Comparison of ENCODE assay signal across 10 cellular contexts in genomic region chr10:45298556-45298955, GRCh38. TPM values are rescaled to one million over a fixed set of nuclear protein-coding genes. Genes with fewer than 3 reads are reported as not detected.
A peak's percentile ranks its signal among the peaks of the same experiment; 100 is the strongest.
DNase-seq lines count a peak whose midpoint lies in the region; ATAC-seq, FAIRE-seq and TF ChIP-seq lines count a peak whose summit lies in the region.
"Not testable (repeated sequence)": the region's sequence is repeated elsewhere in the genome, so short reads cannot be mapped to it uniquely, and the experiment has no call there.
"Had no signal": no experiment of that assay in that cellular context is flagged by ENCODE, and none has a peak within 500 bp of the region (broad histone marks: within the 10 kb centered on the region; RNA-seq: fewer than 3 reads in every experiment).

No MANE protein-coding gene starts in this region.

- H3K4me1 Mint-ChIP-seq in activated CD4-positive, alpha-beta memory T cell treated with anti-CD3 and anti-CD28 coated beads, Interleukin-2, amount 10 ng/mL, durations not matched to agents 7 days and 5 days = peaks cover 11% of the 10 kb centered on the region
- not testable (repeated sequence) for H3K4me1 Mint-ChIP-seq in progenitor cell of endocrine pancreas (ENCODE audit: low read depth)

- not testable (repeated sequence) for FAIRE-seq in K562 (lab: Jason Lieb, UNC)

- H3K4me3 ChIP-seq in KMS-11 (IDR thresholded peaks at IDR 0.05; ENCODE audit: insufficient read depth, low read depth, low read length); K562: not testable (repeated sequence)

- not testable (repeated sequence) for H3K27me3 ChIP-seq in KMS-11 (ENCODE audit: insufficient read depth, low read depth); K562 (ENCODE audit: control insufficient read depth in 2 of 2, insufficient read depth in 2 of 2, low read length in 2 of 2)

- H3K27me3 Mint-ChIP-seq in activated CD4-positive, alpha-beta memory T cell treated with anti-CD3 and anti-CD28 coated beads, Interleukin-2, amount 10 ng/mL, durations not matched to agents 7 days and 5 days = peaks cover 50% of the 10 kb centered on the region
- peaks cover 12% of the 10 kb centered on the region for H3K27me3 Mint-ChIP-seq in progenitor cell of endocrine pancreas

- not testable (repeated sequence) for H3K9me3 ChIP-seq in K562 (replicated peaks; ENCODE audit: control insufficient read depth, insufficient read depth, low read depth, low read length)

- H3K9me1 ChIP-seq in K562 (ENCODE audit: control insufficient read depth, insufficient read depth, low read length) = not testable (repeated sequence)

- not testable (repeated sequence) for H3K79me2 ChIP-seq in KMS-11 (ENCODE audit: insufficient read depth, low read depth); K562 (ENCODE audit: control insufficient read depth, insufficient read depth, low read length)

- peak overlapping the region; percentile 50 for H3K4me2 ChIP-seq in KMS-11
- not testable (repeated sequence) for H3K4me2 ChIP-seq in K562 (ENCODE audit: insufficient read depth, low read length)

- WGBS in K562 (ENCODE audit: insufficient coverage, low coverage, missing lambda C conversion rate) = 6% methylated on average over 2 of the region's 2 CpGs

- intact Hi-C loops in K562 (cut with micrococcal nuclease) = not testable (repeated sequence)

- H3K9ac ChIP-seq in KMS-11 = peak overlapping the region; percentile 28; the same call in 1 of the 2 replicates
- not testable (repeated sequence) for H3K9ac ChIP-seq in K562 (ENCODE audit: insufficient read depth in 1 of 2, low read depth in 2 of 2, low read length in 2 of 2)

- not testable (repeated sequence) for H4K20me1 ChIP-seq in KMS-11 (ENCODE audit: insufficient read depth); K562 (replicated peaks; ENCODE audit: control insufficient read depth, insufficient read depth, low read length)

- TF ChIP-seq CTCF in KMS-11 (conservative IDR thresholded peaks at IDR 0.05; ENCODE audit: low read depth, low read length); K562 (IDR thresholded peaks at IDR 0.05 in 2 of 3, conservative IDR thresholded peaks at IDR 0.05 in 1 of 3; ENCODE audit: insufficient read depth in 2 of 3, low read depth in 1 of 3, low read length in 3 of 3); progenitor cell of endocrine pancreas (IDR thresholded peaks at IDR 0.05; ENCODE audit: unreplicated experiment): not testable (repeated sequence)

- 0 out of 2 replicates have a peak overlapping the region, but pooled peaks have one; percentile 33 for H3K27ac ChIP-seq in KMS-11
- H3K27ac ChIP-seq in K562 (ENCODE audit: extremely low read depth, low read depth, low read length) = not testable (repeated sequence)

- POLR2A ChIA-PET in activated CD4-positive, alpha-beta memory T cell treated with anti-CD3 and anti-CD28 coated beads, Interleukin-2, amount 10 ng/mL, durations not matched to agents 7 days and 5 days (lab: Charles Lee); K562 (lab: Yijun Ruan, JAX): not testable (repeated sequence)

- not testable (repeated sequence) for TF ChIP-seq POLR2A in K562 (conservative IDR thresholded peaks at IDR 0.05)

- TF ChIP-seq RAD21 in K562 (CRISPR knock-in tag; conservative IDR thresholded peaks at IDR 0.05 in 1 of 2, IDR thresholded peaks at IDR 0.05 in 1 of 2) = not testable (repeated sequence)

- H3K4me3 Mint-ChIP-seq in activated CD4-positive, alpha-beta memory T cell treated with anti-CD3 and anti-CD28 coated beads, Interleukin-2, amount 10 ng/mL, durations not matched to agents 7 days and 5 days = peak overlapping the region; percentile 67
- not testable (repeated sequence) for H3K4me3 Mint-ChIP-seq in progenitor cell of endocrine pancreas (ENCODE audit: low read depth)

- H3K9me3 Mint-ChIP-seq in activated CD4-positive, alpha-beta memory T cell treated with anti-CD3 and anti-CD28 coated beads, Interleukin-2, amount 10 ng/mL, durations not matched to agents 7 days and 5 days; progenitor cell of endocrine pancreas (ENCODE audit: low read depth): not testable (repeated sequence)

- ATAC-seq in K562 = not testable (repeated sequence)

- CTCF ChIA-PET in activated CD4-positive, alpha-beta memory T cell treated with anti-CD3 and anti-CD28 coated beads, Interleukin-2, amount 10 ng/mL, durations not matched to agents 7 days and 5 days (lab: Charles Lee); K562 (lab: Yijun Ruan, JAX; ENCODE audit: low intra/inter-chr PET ratio): not testable (repeated sequence)

- H3K36me3 ChIP-seq in KMS-11 (ENCODE audit: insufficient read depth); K562 (ENCODE audit: control insufficient read depth, insufficient read depth, low read length): not testable (repeated sequence)

- DNase-seq in NOMO-1 treated with DMSO at 0.1 percent for 48 hours (lab: John Stamatoyannopoulos, UW; ENCODE audit: unreplicated experiment) (peak; percentile 40), SK-MEL-5 (ENCODE audit: low read depth, low spot score) (peak; percentile 22), medulla oblongata (ENCODE audit: extremely low spot score) (peak; percentile 62)
- not testable (repeated sequence) for DNase-seq in activated CD4-positive, alpha-beta memory T cell treated with anti-CD3 and anti-CD28 coated beads, Interleukin-2, amount 10 ng/mL, durations not matched to agents 7 days and 5 days; K562 (ENCODE audit: extremely low read depth in 1 of 4, low spot score in 3 of 4); progenitor cell of endocrine pancreas (ENCODE audit: low spot score, unreplicated experiment)

- in situ Hi-C loops in SK-MEL-5 (cut with HindIII; ENCODE audit: low pct_unique_long_range_greater_than_20kb, low sequenced_read_pairs); K562 (cut with MboI): not testable (repeated sequence)

- not testable (repeated sequence) for TF ChIP-seq EP300 in K562 (IDR thresholded peaks at IDR 0.05; ENCODE audit: low read length)

- H3K36me3 Mint-ChIP-seq in activated CD4-positive, alpha-beta memory T cell treated with anti-CD3 and anti-CD28 coated beads, Interleukin-2, amount 10 ng/mL, durations not matched to agents 7 days and 5 days (ENCODE audit: low read depth); progenitor cell of endocrine pancreas (ENCODE audit: insufficient read depth): not testable (repeated sequence)

- peak overlapping the region; percentile 47; the same call in 1 of the 2 replicates for H2AFZ ChIP-seq in KMS-11 (ENCODE audit: low read depth)
- H2AFZ ChIP-seq in K562 (ENCODE audit: low read depth, low read length) = peak overlapping the region; percentile 60; the same call in 1 of the 2 replicates

- peaks cover 20% of the 10 kb centered on the region for H3K4me1 ChIP-seq in KMS-11 (ENCODE audit: low read depth, poor library complexity, severe bottlenecking)
- peaks cover 6 to 12% of the 10 kb centered on the region in 2 experiments; a peak in 4 of 5 replicates for H3K4me1 ChIP-seq in K562 (replicated peaks in 1 of 2; ENCODE audit: control insufficient read depth in 2 of 2, insufficient read depth in 2 of 2, low read length in 2 of 2)

- H3K27ac Mint-ChIP-seq in activated CD4-positive, alpha-beta memory T cell treated with anti-CD3 and anti-CD28 coated beads, Interleukin-2, amount 10 ng/mL, durations not matched to agents 7 days and 5 days = peak overlapping the region; percentile 17
- peak overlapping the region; percentile 14 for H3K27ac Mint-ChIP-seq in progenitor cell of endocrine pancreas

- BruUV-seq in K562 (replicated peaks; lab: Mats Ljungman, UMichigan) = not testable (repeated sequence)

RNA-seq across cellular contexts. Expression of gene OR13A1, which starts 16.9 kb away (rescaled TPM):
- total RNA-seq in SK-MEL-5 (2014; rRNA removed; shearing (Covaris generic)) = not detected in 2 replicates
- not detected in 2 replicates for polyA plus RNA-seq in SK-MEL-5 (2015; cell fraction: cytosol; rRNA removed)
- not detected in 2 replicates for polyA plus RNA-seq in SK-MEL-5 (2015; cell fraction: nucleus; rRNA removed)
- not detected for total RNA-seq in activated CD4-positive, alpha-beta memory T cell treated with anti-CD3 and anti-CD28 coated beads, Interleukin-2, amount 10 ng/mL, durations not matched to agents 7 days and 5 days
- total RNA-seq in K562 (2011; cell fraction: chromatin; rRNA removed; ENCODE audit: low replicate concordance) = not detected in 2 replicates
- total RNA-seq in K562 (2011; cell fraction: nucleolus; rRNA removed) = not detected in 2 replicates
- total RNA-seq in K562 (2011; cell fraction: nucleoplasm; rRNA removed) = 0.22 TPM in 1 of 2 replicates, not detected in the other
- total RNA-seq in K562 (2014; rRNA removed) (not detected in 2 replicates), K562 (2014; rRNA removed; fragmentation: Illumina TruSeq; extraction: Trizol) (not detected in 2 replicates), K562 (2015; rRNA removed; fragmentation: Illumina TruSeq; extraction: Trizol) (0.11 TPM in 1 of 2 replicates, not detected in the other), K562 (2021) (0.07 and 0.13 TPM in 2 replicates), progenitor cell of endocrine pancreas (0.38 TPM in 2 replicates)
- polyA plus RNA-seq in K562 (2011; rRNA removed) (0.06 and 0.08 TPM in 2 replicates), K562 (2014; fragmentation: Illumina TruSeq; extraction: Trizol) (0.06 TPM in 1 of 2 replicates, not detected in the other), K562 (2014; fragmentation: Nextera tagmentation; extraction: Ambion mirVana) (under 1 TPM; 0.03 to 0.10 TPM), K562 (2014; rRNA removed) (0.04 TPM in 1 of 2 replicates, not detected in the other)
- polyA plus RNA-seq in K562 (2011; cell fraction: cytosol; rRNA removed) = 0.01 and 0.19 TPM in 2 replicates
- polyA plus RNA-seq in K562 (2011; cell fraction: nucleus; rRNA removed) = 0.17 and 0.20 TPM in 2 replicates
- 0.12 and 0.17 TPM in 2 replicates for polyA plus RNA-seq in K562 (2012)
- not detected in 2 replicates for polyA minus RNA-seq in K562 (2011; rRNA and poly(A)+ RNA removed)
- polyA minus RNA-seq in K562 (2011; cell fraction: cytosol; rRNA and poly(A)+ RNA removed) = not detected in 2 replicates
- 0.13 TPM in 1 of 2 replicates, not detected in the other for polyA minus RNA-seq in K562 (2011; cell fraction: nucleus; rRNA and poly(A)+ RNA removed)
- total RNA-seq: Caco-2; CD4-positive, CD25-positive, alpha-beta regulatory T cell; H1 had no signal
